Comparison of ENCODE assay signal across 1 cellular context in genomic region chr7:90153943-90154761, GRCh38.
TF ChIP-seq lines count a peak whose summit lies in the region.
"Not testable (repeated sequence)": the region's sequence is repeated elsewhere in the genome, so short reads cannot be mapped to it uniquely, and the experiment has no call there.

Gene STEAP1 (plus strand): TSS chr7:90154469. CDS start chr7:90159789, 5,320 bp downstream.

TF ChIP-seq in K562, 482 proteins besides CTCF, POLR2A, EP300 and RAD21 (continued from another document and continues in another):
- TF ChIP-seq UBTF (IDR thresholded peaks at IDR 0.05; ENCODE audit: borderline replicate concordance in 1 of 2, low read depth in 2 of 2, low read length in 2 of 2) (peak in 1 of 2 experiments; percentile 70; a peak in 1 of 4 replicates), RBFOX2 (IDR thresholded peaks at IDR 0.05; ENCODE audit: low read depth, low read length) (peak; percentile 71), CCNT2 (IDR thresholded peaks at IDR 0.05; ENCODE audit: borderline replicate concordance, extremely low read depth, insufficient read length, low read depth, low read length) (peak; percentile 37), MYC (IDR thresholded peaks at IDR 0.05; ENCODE audit: low read depth, low read length) (peak; percentile 55), XRCC5 (IDR thresholded peaks at IDR 0.05; ENCODE audit: low read depth, low read length) (peak; percentile 64; the same call in 1 of the 2 replicates), ZNF511 (CRISPR knock-in tag; IDR thresholded peaks at IDR 0.05) (peak; percentile 77; the same call in 1 of the 2 replicates), EGR1 (conservative IDR thresholded peaks at IDR 0.05) (peak; percentile 18; the same call in 1 of the 2 replicates), CREB3L1 (IDR thresholded peaks at IDR 0.05; ENCODE audit: borderline replicate concordance, low read depth) (peak; percentile 28; the same call in 1 of the 2 replicates), ATF7 (IDR thresholded peaks at IDR 0.05) (0 out of 2 replicates have a peak, but pooled peaks have one; percentile 20), BHLHE40 (IDR thresholded peaks at IDR 0.05; ENCODE audit: low read length) (peak; percentile 38; the same call in 1 of the 2 replicates), CBX1 (IDR thresholded peaks at IDR 0.05; ENCODE audit: low read depth) (peak; percentile 64; the same call in 1 of the 2 replicates), MAX (CRISPR knock-in tag; IDR thresholded peaks at IDR 0.05) (peak; percentile 51), L3MBTL2 (IDR thresholded peaks at IDR 0.05) (peak; percentile 74), TFAP4 (CRISPR knock-in tag; IDR thresholded peaks at IDR 0.05; ENCODE audit: borderline replicate concordance) (peak; percentile 82), SIN3A (IDR thresholded peaks at IDR 0.05; ENCODE audit: borderline replicate concordance in 2 of 2, control insufficient read depth in 1 of 2, low read depth in 2 of 2, low read length in 2 of 2) (0 out of 4 replicates have a peak, but pooled peaks of 1 of the 2 experiments have one; percentile 59), CREB1 (CRISPR knock-in tag; IDR thresholded peaks at IDR 0.05) (peak; percentile 64), KDM4B (IDR thresholded peaks at IDR 0.05; ENCODE audit: borderline replicate concordance in 2 of 2, low read depth in 1 of 2) (0 out of 4 replicates have a peak, but pooled peaks of 1 of the 2 experiments have one; percentile 44), DEAF1 (CRISPR knock-in tag; IDR thresholded peaks at IDR 0.05) (peak; percentile 37; the same call in 1 of the 2 replicates), HMGXB4 (CRISPR knock-in tag; IDR thresholded peaks at IDR 0.05) (peak; percentile 69; the same call in 1 of the 2 replicates), E2F6 (IDR thresholded peaks at IDR 0.05; ENCODE audit: borderline replicate concordance in 1 of 2, extremely low read depth in 1 of 2, insufficient read depth in 1 of 2, insufficient read length in 1 of 2, low read depth in 1 of 2, low read length in 1 of 2, poor library complexity in 1 of 2, severe bottlenecking in 1 of 2) (peak; percentile 79 to 94), GMEB1 (CRISPR knock-in tag; IDR thresholded peaks at IDR 0.05) (peak; percentile 19; the same call in 1 of the 2 replicates), CBX3 (IDR thresholded peaks at IDR 0.05; ENCODE audit: borderline replicate concordance in 1 of 2, low read length in 2 of 2) (peak in 1 of 2 experiments; percentile 52; a peak in 1 of 3 replicates), KLF16 (IDR thresholded peaks at IDR 0.05) (0 out of 2 replicates have a peak, but pooled peaks have one; percentile 6), MNT (conservative IDR thresholded peaks at IDR 0.05) (peak in 1 of 2 experiments; percentile 49; a peak in 1 of 4 replicates)
- not testable (repeated sequence) for TF ChIP-seq MYC (CRISPR knock-in tag; IDR thresholded peaks at IDR 0.05; ENCODE audit: borderline replicate concordance, low read depth); CREB1 (IDR thresholded peaks at IDR 0.05)
